1 cellular context compared by ENCODE assay signal in the genomic region with DNA sequence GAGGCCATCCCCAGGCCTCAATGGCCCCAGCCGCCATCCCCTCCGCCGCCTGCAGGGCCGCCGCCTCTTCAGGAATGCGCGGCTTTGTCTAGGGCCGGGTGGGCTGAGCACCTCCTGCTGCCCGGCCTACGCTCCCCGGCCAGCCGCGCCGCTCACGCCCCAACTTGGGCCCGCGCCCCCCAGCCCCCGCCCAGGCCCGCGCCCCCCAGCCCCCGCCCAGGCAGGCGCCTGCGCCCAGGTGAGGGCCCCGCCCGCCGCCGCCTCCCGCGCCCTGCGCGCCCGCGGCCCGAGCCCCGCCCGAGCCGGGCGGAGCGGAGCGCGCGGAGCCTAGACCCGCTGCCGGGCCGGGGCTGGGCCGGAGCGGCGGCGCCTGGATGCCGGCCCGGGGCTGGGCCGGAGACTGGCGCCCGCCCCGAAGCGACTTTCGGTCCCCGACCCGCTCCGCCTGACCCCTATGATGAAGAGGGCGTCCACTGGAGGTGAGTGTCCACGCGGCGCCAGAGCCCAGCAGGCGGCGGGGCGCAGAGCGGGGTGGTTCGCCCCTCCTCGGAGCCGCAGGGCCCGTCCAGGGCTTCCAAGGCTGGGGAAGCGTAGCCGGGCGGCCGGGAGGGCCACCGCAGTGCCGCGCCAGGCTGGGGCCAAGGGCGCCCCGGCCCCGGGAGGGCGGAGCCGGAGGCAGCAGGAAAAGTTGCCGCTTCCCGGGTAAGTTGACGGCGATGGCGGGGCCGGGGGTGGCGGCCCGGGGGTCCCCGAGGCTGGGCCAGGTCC.
TF ChIP-seq lines count a peak whose summit lies in the region.

No MANE protein-coding gene starts in this region.

TF ChIP-seq in H1, 55 proteins besides CTCF, POLR2A, EP300 and RAD21:
- TF ChIP-seq CHD1 (IDR thresholded peaks at IDR 0.05; ENCODE audit: low read depth, low read length) = no peak
- no peak for TF ChIP-seq RXRA (IDR thresholded peaks at IDR 0.05; ENCODE audit: insufficient read depth, low read depth, low read length)
- TF ChIP-seq TBP (IDR thresholded peaks at IDR 0.05; ENCODE audit: low read depth, low read length) = 0 out of 2 replicates have a peak, but pooled peaks have one; percentile 16
- peak; percentile 52; the same call in 1 of the 2 replicates for TF ChIP-seq RBBP5 (IDR thresholded peaks at IDR 0.05; ENCODE audit: borderline replicate concordance, low read depth, low read length)
- TF ChIP-seq NRF1 (IDR thresholded peaks at IDR 0.05; ENCODE audit: low read depth, low read length) = no peak
- TF ChIP-seq GABPA (IDR thresholded peaks at IDR 0.05; ENCODE audit: borderline replicate concordance, insufficient read depth, low read length) = no peak
- no peak for TF ChIP-seq GTF2F1 (IDR thresholded peaks at IDR 0.05; ENCODE audit: borderline replicate concordance, low read depth, low read length)
- TF ChIP-seq PHF8 (conservative IDR thresholded peaks at IDR 0.05; ENCODE audit: low read depth, low read length) = peak; percentile 65
- peak; percentile 93 for TF ChIP-seq KDM4A (IDR thresholded peaks at IDR 0.05; ENCODE audit: low read depth, low read length, severe bottlenecking)
- no peak for TF ChIP-seq ZNF274 (IDR thresholded peaks at IDR 0.05; ENCODE audit: borderline replicate concordance, extremely low read depth, low read length)
- TF ChIP-seq MAX (IDR thresholded peaks at IDR 0.05) = no peak
- no peak for TF ChIP-seq HDAC6 (IDR thresholded peaks at IDR 0.05; ENCODE audit: low read depth, low read length)
- TF ChIP-seq POU5F1 (IDR thresholded peaks at IDR 0.05; ENCODE audit: low read depth, low read length) = no peak
- no peak for TF ChIP-seq E2F6 (IDR thresholded peaks at IDR 0.05)
- no peak for TF ChIP-seq SUZ12 (IDR thresholded peaks at IDR 0.05; ENCODE audit: low read length)
- peak; percentile 30 for TF ChIP-seq ASH2L (IDR thresholded peaks at IDR 0.05; ENCODE audit: low read length)
- no peak for TF ChIP-seq CHD7 (IDR thresholded peaks at IDR 0.05; ENCODE audit: insufficient replicate concordance, low read length)
- no peak for TF ChIP-seq SP1 (IDR thresholded peaks at IDR 0.05; ENCODE audit: low read depth, low read length)
- TF ChIP-seq TAF1 (IDR thresholded peaks at IDR 0.05; ENCODE audit: low read depth, low read length) = 0 out of 2 replicates have a peak, but pooled peaks have one; percentile 35
- peak; percentile 37; the same call in 1 of the 2 replicates for TF ChIP-seq YY1 (IDR thresholded peaks at IDR 0.05; ENCODE audit: low read depth, low read length)
- TF ChIP-seq TEAD4 (IDR thresholded peaks at IDR 0.05; ENCODE audit: low read depth, low read length) = peak; percentile 78; the same call in 1 of the 2 replicates
- TF ChIP-seq POLR2AphosphoS5 (IDR thresholded peaks at IDR 0.05; ENCODE audit: low read depth, low read length) = no peak
